In the genomic region with DNA sequence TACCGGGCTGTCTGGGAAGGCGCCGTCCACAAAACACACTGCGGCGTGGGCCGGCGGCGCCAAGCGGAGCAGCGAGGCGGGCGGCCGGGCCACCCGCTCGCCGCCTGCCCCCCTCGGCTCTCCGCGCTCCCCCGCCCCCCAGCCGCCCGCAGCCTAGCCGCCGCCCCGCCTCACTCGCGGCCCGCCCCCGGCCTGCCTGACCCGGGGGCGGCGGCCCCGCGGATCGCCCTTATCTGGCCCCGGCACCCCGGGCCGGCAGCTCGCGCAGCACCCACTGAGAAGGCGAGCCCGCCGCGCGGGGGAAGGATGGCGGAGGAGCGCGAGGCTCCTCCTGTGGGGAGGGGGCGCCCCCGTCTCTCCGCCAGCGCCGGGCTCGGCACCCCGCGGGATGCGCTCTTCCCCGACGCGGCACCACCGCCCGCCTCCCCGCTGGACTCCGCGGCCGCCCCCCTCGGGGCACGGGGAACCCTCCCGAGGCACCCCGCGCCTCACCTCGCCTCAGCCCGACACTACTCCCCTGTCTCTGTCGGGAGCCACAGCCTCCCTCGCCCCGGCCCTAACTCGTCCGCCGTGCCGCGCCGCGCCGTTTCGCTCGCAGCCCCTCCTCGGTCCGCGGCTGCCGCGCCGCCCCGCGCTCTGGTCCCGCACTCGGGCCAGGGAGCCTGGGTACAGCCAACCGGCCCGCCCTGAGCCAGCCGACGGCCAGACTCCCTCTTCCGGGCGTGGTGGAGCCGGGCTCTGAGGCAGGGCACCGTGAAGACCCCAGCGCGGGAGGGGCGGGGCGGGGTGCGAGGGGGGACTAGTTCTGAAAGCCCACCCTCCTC, we compare ENCODE assay signal across 8 cellular contexts. TPM values are rescaled to one million over a fixed set of nuclear protein-coding genes. Genes with fewer than 3 reads are reported as not detected.
DNase-seq lines count a peak whose midpoint lies in the region; ATAC-seq and TF ChIP-seq lines count a peak whose summit lies in the region.

No MANE protein-coding gene starts in this region.

- H3K36me3 ChIP-seq in ectodermal cell (ENCODE audit: control insufficient read depth, insufficient read depth, low read length): no peaks in the 10 kb centered on the region
- no peaks in the 10 kb centered on the region for H3K36me3 ChIP-seq in lung (ENCODE audit: control insufficient read depth in 2 of 2, insufficient read depth in 2 of 2, low read length in 2 of 2)

- H3K4me3 ChIP-seq in ectodermal cell (ENCODE audit: insufficient read depth, low read depth, low read length) (peak overlapping the region; percentile 49), lung (peak overlapping the region; percentile 57)

- whole genome bisulfite sequencing in ectodermal cell, 2 experiments: 0 to 1% methylated on average over 99 to 108 of the region's 109 CpGs
- 2 to 28% methylated on average over 19 to 109 of the region's 109 CpGs for WGBS in lung, 2 donors

- H3K27ac ChIP-seq in ectodermal cell (ENCODE audit: insufficient read depth, low read depth, low read length, poor library complexity, severe bottlenecking) (peak overlapping the region; percentile 82), lung (ENCODE audit: low read depth in 1 of 2, low read length in 1 of 2) (peak overlapping the region; percentile 86 to 93)

- no peak for TF ChIP-seq CTCF in GM10248 (IDR thresholded peaks at IDR 0.05; ENCODE audit: control extremely low read depth, extremely low read depth, low read depth, missing control alignments)
- TF ChIP-seq CTCF in lung (IDR thresholded peaks at IDR 0.05; ENCODE audit: control extremely low read depth, extremely low read depth): no peak

- POLR2A ChIA-PET in GM10248 (lab: Yijun Ruan, JAX): interaction anchor here (0.5 kb wide), 1 partner anchor 239 kb away, joined by 3 read pairs; no protein-coding TSS in a partner anchor

- CTCF ChIA-PET in GM10248 (lab: Yijun Ruan, JAX): no interaction called here

- H3K4me1 ChIP-seq in ectodermal cell (ENCODE audit: control insufficient read depth, insufficient read depth, low read length): no peaks in the 10 kb centered on the region
- no peaks in the 10 kb centered on the region for H3K4me1 ChIP-seq in lung (ENCODE audit: control insufficient read depth in 2 of 2, insufficient read depth in 2 of 2, low read length in 2 of 2)

- peak; percentile 35 for ATAC-seq in GM21737 (IDR thresholded peaks at IDR 0.05; ENCODE audit: unreplicated experiment)
- peak; percentile 50 for ATAC-seq in lung (ENCODE audit: insufficient read depth, low FRiP score)

- DNase-seq in GM10248 (ENCODE audit: extremely low spot score) (peak; percentile 46), LHCN-M2 (ENCODE audit: low read depth) (peak; percentile 25), lung (ENCODE audit: low spot score) (peak; percentile 29), COLO829 (ENCODE audit: low spot score) (no peak)
- peak; percentile 17 to 18 for DNase-seq in activated CD4-positive, alpha-beta T cell treated with anti-CD3 and anti-CD28 coated beads, Interleukin-2, amount 50 U/mL, for 4 hours
- DNase-seq in stimulated activated CD8-positive, alpha-beta memory T cell treated with anti-CD3 and anti-CD28 coated beads, Interleukin-4, amount 100 ng/mL, for 1 hour (ENCODE audit: low read depth in 2 of 2, low spot score in 1 of 2): peak; percentile 7 to 26

- H3K27me3 ChIP-seq in ectodermal cell (ENCODE audit: control insufficient read depth, insufficient read depth, low read length, poor library complexity, severe bottlenecking) (no peaks in the 10 kb centered on the region), lung (ENCODE audit: control insufficient read depth, insufficient read depth) (no peaks in the 10 kb centered on the region)

- H3K9me3 ChIP-seq in ectodermal cell (ENCODE audit: control insufficient read depth, low read length) (no peaks in the 10 kb centered on the region), lung (ENCODE audit: control insufficient read depth in 2 of 2, insufficient read depth in 1 of 2, low read length in 1 of 2) (no peaks in the 10 kb centered on the region)

RNA-seq across cellular contexts. Expression of gene ATP11C, which starts 0.6 kb away (rescaled TPM):
- total RNA-seq in LHCN-M2 (2014; rRNA removed): 32.4 and 44.3 TPM in 2 replicates
- polyA plus RNA-seq in LHCN-M2 (2012): 7.1 TPM
- polyA plus RNA-seq in ectodermal cell (2013, experiment 1 of 4): 28.6 TPM
- polyA plus RNA-seq in ectodermal cell (2013, experiment 2 of 4): 26.1 TPM
- 29.0 TPM for polyA plus RNA-seq in ectodermal cell (2013, experiment 3 of 4)
- polyA plus RNA-seq in ectodermal cell (2013, experiment 4 of 4): 27.2 TPM
- total RNA-seq in lung: 10 to 100 TPM; 12.4 to 23.5 TPM
- 1 to 10 TPM; 2.6 to 7.7 TPM for polyA plus RNA-seq in lung

RNA-seq across cellular contexts. Expression of gene CXorf66, which starts 33.0 kb away (rescaled TPM):
- not detected in 2 replicates for total RNA-seq in LHCN-M2 (2014; rRNA removed)
- not detected for polyA plus RNA-seq in LHCN-M2 (2012)
- not detected for polyA plus RNA-seq in ectodermal cell (2013, experiment 1 of 4)
- polyA plus RNA-seq in ectodermal cell (2013, experiment 2 of 4): not detected
- not detected for polyA plus RNA-seq in ectodermal cell (2013, experiment 3 of 4)
- not detected for polyA plus RNA-seq in ectodermal cell (2013, experiment 4 of 4)
- total RNA-seq in lung: not detected
- not detected for polyA plus RNA-seq in lung
